1 cellular context compared by ENCODE assay signal in the genomic region with DNA sequence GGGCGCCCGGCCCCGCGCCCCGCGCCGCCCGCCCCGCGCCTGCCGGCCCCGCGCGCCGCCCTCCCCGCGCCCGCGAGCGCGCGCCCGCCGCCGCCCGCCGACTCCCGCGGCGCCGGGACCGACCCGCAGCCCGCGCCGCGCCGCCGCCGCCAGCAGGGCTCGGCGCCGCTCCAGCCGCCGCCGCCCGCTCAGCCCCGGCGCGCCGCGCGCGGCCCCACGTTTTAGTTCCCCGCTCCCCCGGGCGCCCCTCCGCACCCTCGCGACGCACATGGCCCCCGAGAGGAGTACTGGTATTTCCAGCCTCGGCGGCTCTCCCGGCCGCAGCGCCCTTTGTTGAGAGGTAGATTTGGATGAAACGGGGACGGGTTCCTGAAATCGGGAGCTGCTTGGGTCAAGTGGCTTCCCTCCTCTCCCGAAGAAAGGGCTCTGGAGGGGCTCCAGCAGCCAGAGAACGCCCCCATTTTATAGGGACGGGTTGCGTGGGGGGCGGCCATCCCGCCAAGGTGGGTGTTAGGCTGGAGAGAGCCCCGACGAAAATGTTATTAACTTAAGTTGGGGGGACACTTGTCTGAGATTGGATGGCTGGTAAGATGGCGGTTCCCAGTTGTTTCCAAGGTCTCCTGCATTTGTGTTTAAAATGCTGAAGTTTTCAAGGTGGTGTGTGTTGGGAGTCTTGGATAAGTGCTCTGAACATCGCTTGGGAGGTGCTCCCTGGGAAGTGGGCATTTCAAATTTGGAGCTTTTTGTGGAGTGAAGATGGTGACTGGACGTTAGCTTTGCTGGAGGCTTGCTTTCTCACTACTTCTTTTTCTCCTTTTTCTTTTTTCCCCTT.
TF ChIP-seq lines count a peak whose summit lies in the region.

No MANE protein-coding gene starts in this region.

TF ChIP-seq in neural cell, 6 proteins besides CTCF, POLR2A, EP300 and RAD21 (continued from another document):
- TF ChIP-seq, protein P1, sequence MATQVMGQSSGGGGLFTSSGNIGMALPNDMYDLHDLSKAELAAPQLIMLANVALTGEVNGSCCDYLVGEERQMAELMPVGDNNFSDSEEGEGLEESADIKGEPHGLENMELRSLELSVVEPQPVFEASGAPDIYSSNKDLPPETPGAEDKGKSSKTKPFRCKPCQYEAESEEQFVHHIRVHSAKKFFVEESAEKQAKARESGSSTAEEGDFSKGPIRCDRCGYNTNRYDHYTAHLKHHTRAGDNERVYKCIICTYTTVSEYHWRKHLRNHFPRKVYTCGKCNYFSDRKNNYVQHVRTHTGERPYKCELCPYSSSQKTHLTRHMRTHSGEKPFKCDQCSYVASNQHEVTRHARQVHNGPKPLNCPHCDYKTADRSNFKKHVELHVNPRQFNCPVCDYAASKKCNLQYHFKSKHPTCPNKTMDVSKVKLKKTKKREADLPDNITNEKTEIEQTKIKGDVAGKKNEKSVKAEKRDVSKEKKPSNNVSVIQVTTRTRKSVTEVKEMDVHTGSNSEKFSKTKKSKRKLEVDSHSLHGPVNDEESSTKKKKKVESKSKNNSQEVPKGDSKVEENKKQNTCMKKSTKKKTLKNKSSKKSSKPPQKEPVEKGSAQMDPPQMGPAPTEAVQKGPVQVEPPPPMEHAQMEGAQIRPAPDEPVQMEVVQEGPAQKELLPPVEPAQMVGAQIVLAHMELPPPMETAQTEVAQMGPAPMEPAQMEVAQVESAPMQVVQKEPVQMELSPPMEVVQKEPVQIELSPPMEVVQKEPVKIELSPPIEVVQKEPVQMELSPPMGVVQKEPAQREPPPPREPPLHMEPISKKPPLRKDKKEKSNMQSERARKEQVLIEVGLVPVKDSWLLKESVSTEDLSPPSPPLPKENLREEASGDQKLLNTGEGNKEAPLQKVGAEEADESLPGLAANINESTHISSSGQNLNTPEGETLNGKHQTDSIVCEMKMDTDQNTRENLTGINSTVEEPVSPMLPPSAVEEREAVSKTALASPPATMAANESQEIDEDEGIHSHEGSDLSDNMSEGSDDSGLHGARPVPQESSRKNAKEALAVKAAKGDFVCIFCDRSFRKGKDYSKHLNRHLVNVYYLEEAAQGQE (IDR thresholded peaks at IDR 0.05; ENCODE audit: borderline replicate concordance), result no peak
TF ChIP-seq in neural cell: peak in this region for 3.
